Comparison of ENCODE assay signal across 8 cellular contexts in the genomic region with DNA sequence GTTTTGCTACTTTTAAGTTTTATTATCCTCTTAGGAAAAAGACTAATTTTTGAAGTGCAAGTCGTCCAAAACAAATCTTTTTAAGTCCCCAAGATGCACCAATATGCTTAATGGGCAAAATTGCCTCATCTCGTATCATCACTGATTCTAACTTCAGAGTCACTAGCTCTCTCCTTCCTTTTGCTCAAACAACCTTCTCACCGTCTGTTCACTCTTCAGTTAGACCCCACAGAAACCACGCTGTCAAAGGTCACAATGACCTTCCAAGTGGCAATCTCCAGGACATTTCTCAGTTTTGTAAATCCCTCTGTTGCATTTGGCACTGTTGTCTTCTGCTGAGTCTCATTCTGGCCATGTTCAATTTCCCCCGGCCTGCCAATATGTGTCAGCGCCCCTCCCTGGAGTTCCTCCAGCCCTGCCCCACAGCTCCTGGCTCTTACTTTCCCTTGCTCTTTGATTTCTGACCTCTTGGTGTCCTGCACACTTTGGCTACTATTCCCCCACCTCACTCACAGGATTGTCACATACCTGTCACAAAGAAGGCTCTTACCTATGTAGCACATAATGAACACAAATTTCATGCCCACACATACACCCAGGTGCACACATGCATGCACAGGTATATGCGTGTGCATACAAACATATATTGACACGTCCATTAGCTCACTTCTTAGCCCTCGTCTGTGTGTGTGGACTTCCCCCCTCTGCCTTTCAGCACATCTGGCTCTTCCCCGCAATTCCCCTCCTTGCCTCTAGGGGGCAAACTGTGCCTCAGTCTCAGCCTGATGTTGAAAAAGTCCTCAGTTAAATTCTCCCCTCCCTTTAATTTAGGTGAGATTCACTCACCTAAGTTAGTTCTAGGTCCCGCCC.
DNase-seq lines count a peak whose midpoint lies in the region; ATAC-seq and TF ChIP-seq lines count a peak whose summit lies in the region.

No MANE protein-coding gene starts in this region.

- intact Hi-C loops in left lung (cut with DNase I): no loop called here

- H3K9me3 ChIP-seq in left lung: no peaks in the 10 kb centered on the region

- CTCF ChIA-PET in BJ (lab: Yijun Ruan, JAX): interaction anchor here (0.8 to 1.9 kb wide), 5 partner anchors 8 to 35 kb away, joined by 3 to 4 read pairs (median 3); no protein-coding TSS in a partner anchor

- DNase-seq in BJ (ENCODE audit: low read depth): no peak
- peak; percentile 13 to 43 (median 28) for DNase-seq in T-helper 1 cell
- no peak for DNase-seq in astrocyte of the cerebellum (ENCODE audit: low read depth)
- no peak for DNase-seq in left lung
- peak; percentile 19 to 37 for DNase-seq in stimulated activated CD8-positive, alpha-beta memory T cell treated with anti-CD3 and anti-CD28 coated beads, Interleukin-2, amount 100 ng/mL, for 48 hours (ENCODE audit: low read depth in 2 of 2)
- no peak for DNase-seq in NCI-H2107 (lab: John Stamatoyannopoulos, UW)

- no peaks in the 10 kb centered on the region for H3K36me3 ChIP-seq in BJ (ENCODE audit: control insufficient read depth, insufficient read depth, low read length)
- no peaks in the 10 kb centered on the region for H3K36me3 ChIP-seq in left lung

- TF ChIP-seq CTCF in BJ (IDR thresholded peaks at IDR 0.05; ENCODE audit: insufficient read depth, low read depth, low read length) (peak; percentile 72), astrocyte of the cerebellum (IDR thresholded peaks at IDR 0.05; ENCODE audit: low read depth, low read length, missing control alignments) (peak; percentile 66), left lung (IDR thresholded peaks at IDR 0.05) (peak; percentile 65 to 81)

- no peaks in the 10 kb centered on the region for H3K4me1 ChIP-seq in left lung

- peak; percentile 66 for ATAC-seq in GM19324 (IDR thresholded peaks at IDR 0.05; ENCODE audit: low FRiP score, unreplicated experiment)
- peak; percentile 74 for ATAC-seq in HG03432 (IDR thresholded peaks at IDR 0.05; ENCODE audit: unreplicated experiment)
- peak; percentile 65 for ATAC-seq in left lung

- in situ Hi-C loops in astrocyte of the cerebellum (cut with HindIII; ENCODE audit: low sequenced_read_pairs): no loop called here

- POLR2A ChIA-PET in BJ (lab: Charles Lee): no interaction called here

- no peak overlapping the region for H3K27ac ChIP-seq in left lung

- H3K4me3 ChIP-seq in BJ (ENCODE audit: low read depth, low read length): no peak overlapping the region
- no peak overlapping the region for H3K4me3 ChIP-seq in astrocyte of the cerebellum (ENCODE audit: low read depth, low read length)
- no peak overlapping the region for H3K4me3 ChIP-seq in left lung

- no peaks in the 10 kb centered on the region; the same call in 1 of the 2 replicates for H3K27me3 ChIP-seq in BJ (ENCODE audit: control insufficient read depth, insufficient read depth, low read length)
- no peaks in the 10 kb centered on the region for H3K27me3 ChIP-seq in left lung

Comparison
In these comparisons a context has a peak if more than half of its experiments do, and no peak if none do; other contexts are left out.
1. DNase-seq: peak in T-helper 1 cell (5 of 5) and stimulated activated CD8-positive, alpha-beta memory T cell treated with anti-CD3 and anti-CD28 coated beads, Interleukin-2, amount 100 ng/mL, for 48 hours (2 of 2); none in BJ (single experiment), astrocyte of the cerebellum (single experiment), left lung (0 of 2) and NCI-H2107 (single experiment).
2. Peak in every context shown above with its lines, with median percentiles within 50 percentile points of each other: CTCF ChIP-seq and ATAC-seq.